ENCODE assay signal across 1 cellular context in genomic region chr7:32942783-32943653, GRCh38.
A peak's percentile ranks its signal among the peaks of the same experiment; 100 is the strongest.
TF ChIP-seq lines count a peak whose summit lies in the region.

No MANE protein-coding gene starts in this region.

TF ChIP-seq in HEK293, 187 proteins besides CTCF, POLR2A, EP300 and RAD21 (continued from another document and continues in another):
- TF ChIP-seq, protein P1, sequence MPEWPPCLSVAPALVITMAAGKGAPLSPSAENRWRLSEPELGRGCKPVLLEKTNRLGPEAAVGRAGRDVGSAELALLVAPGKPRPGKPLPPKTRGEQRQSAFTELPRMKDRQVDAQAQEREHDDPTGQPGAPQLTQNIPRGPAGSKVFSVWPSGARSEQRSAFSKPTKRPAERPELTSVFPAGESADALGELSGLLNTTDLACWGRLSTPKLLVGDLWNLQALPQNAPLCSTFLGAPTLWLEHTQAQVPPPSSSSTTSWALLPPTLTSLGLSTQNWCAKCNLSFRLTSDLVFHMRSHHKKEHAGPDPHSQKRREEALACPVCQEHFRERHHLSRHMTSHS (tag by site-specific recombination; IDR thresholded peaks at IDR 0.05): no peak
- TF ChIP-seq OSR2 (tag by site-specific recombination; IDR thresholded peaks at IDR 0.05) (0 out of 2 replicates have a peak, but pooled peaks have one; percentile 39), ZNF664 (tag by site-specific recombination; IDR thresholded peaks at IDR 0.05) (no peak), ZNF549 (tag by site-specific recombination; IDR thresholded peaks at IDR 0.05) (no peak), ZNF837 (tag by site-specific recombination; IDR thresholded peaks at IDR 0.05) (no peak), ZNF362 (tag by site-specific recombination; IDR thresholded peaks at IDR 0.05) (no peak), ZBTB48 (tag by site-specific recombination; IDR thresholded peaks at IDR 0.05) (peak; percentile 76), TSHZ1 (tag by site-specific recombination; IDR thresholded peaks at IDR 0.05; ENCODE audit: borderline replicate concordance) (no peak), TRIM28 (IDR thresholded peaks at IDR 0.05; ENCODE audit: borderline replicate concordance, low read length) (peak; percentile 55; the same call in 1 of the 2 replicates), ZNF18 (tag by site-specific recombination; IDR thresholded peaks at IDR 0.05) (no peak), KLF8 (tag by site-specific recombination; IDR thresholded peaks at IDR 0.05) (peak; percentile 34; the same call in 1 of the 2 replicates), ZBTB20 (tag by site-specific recombination; IDR thresholded peaks at IDR 0.05) (peak; percentile 47; the same call in 1 of the 2 replicates), ZSCAN30 (tag by site-specific recombination; IDR thresholded peaks at IDR 0.05) (peak; percentile 65), ZNF560 (tag by site-specific recombination; IDR thresholded peaks at IDR 0.05; ENCODE audit: borderline replicate concordance) (no peak), MZF1 (tag by site-specific recombination; IDR thresholded peaks at IDR 0.05; ENCODE audit: borderline replicate concordance) (no peak), HOXC10 (CRISPR knock-in tag; IDR thresholded peaks at IDR 0.05) (no peak), ZNF121 (tag by site-specific recombination; IDR thresholded peaks at IDR 0.05) (no peak), ZNF335 (tag by site-specific recombination; conservative IDR thresholded peaks at IDR 0.05) (no peak), ZNF416 (tag by site-specific recombination; IDR thresholded peaks at IDR 0.05) (no peak), ZBTB10 (tag by site-specific recombination; IDR thresholded peaks at IDR 0.05) (no peak), ZNF2 (tag by site-specific recombination; IDR thresholded peaks at IDR 0.05) (no peak), ZNF211 (tag by site-specific recombination; IDR thresholded peaks at IDR 0.05; ENCODE audit: low read depth) (no peak), ZNF112 (tag by site-specific recombination; IDR thresholded peaks at IDR 0.05) (no peak), ZNF561 (tag by site-specific recombination; IDR thresholded peaks at IDR 0.05; ENCODE audit: borderline replicate concordance) (no peak), ZNF654 (tag by site-specific recombination; IDR thresholded peaks at IDR 0.05; ENCODE audit: low read depth) (no peak), ZNF473 (tag by site-specific recombination; IDR thresholded peaks at IDR 0.05) (no peak), ZNF658 (tag by site-specific recombination; IDR thresholded peaks at IDR 0.05) (no peak), ZBTB21 (tag by site-specific recombination; IDR thresholded peaks at IDR 0.05) (no peak)
- TF ChIP-seq, protein P2, sequence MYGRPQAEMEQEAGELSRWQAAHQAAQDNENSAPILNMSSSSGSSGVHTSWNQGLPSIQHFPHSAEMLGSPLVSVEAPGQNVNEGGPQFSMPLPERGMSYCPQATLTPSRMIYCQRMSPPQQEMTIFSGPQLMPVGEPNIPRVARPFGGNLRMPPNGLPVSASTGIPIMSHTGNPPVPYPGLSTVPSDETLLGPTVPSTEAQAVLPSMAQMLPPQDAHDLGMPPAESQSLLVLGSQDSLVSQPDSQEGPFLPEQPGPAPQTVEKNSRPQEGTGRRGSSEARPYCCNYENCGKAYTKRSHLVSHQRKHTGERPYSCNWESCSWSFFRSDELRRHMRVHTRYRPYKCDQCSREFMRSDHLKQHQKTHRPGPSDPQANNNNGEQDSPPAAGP (tag by site-specific recombination; IDR thresholded peaks at IDR 0.05): no peak
- TF ChIP-seq, protein P3, sequence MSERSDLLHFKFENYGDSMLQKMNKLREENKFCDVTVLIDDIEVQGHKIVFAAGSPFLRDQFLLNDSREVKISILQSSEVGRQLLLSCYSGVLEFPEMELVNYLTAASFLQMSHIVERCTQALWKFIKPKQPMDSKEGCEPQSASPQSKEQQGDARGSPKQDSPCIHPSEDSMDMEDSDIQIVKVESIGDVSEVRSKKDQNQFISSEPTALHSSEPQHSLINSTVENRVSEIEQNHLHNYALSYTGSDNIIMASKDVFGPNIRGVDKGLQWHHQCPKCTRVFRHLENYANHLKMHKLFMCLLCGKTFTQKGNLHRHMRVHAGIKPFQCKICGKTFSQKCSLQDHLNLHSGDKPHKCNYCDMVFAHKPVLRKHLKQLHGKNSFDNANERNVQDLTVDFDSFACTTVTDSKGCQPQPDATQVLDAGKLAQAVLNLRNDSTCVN (tag by site-specific recombination; optimal IDR thresholded peaks at IDR 0.05): peak; percentile 85
- TF ChIP-seq, protein P4, sequence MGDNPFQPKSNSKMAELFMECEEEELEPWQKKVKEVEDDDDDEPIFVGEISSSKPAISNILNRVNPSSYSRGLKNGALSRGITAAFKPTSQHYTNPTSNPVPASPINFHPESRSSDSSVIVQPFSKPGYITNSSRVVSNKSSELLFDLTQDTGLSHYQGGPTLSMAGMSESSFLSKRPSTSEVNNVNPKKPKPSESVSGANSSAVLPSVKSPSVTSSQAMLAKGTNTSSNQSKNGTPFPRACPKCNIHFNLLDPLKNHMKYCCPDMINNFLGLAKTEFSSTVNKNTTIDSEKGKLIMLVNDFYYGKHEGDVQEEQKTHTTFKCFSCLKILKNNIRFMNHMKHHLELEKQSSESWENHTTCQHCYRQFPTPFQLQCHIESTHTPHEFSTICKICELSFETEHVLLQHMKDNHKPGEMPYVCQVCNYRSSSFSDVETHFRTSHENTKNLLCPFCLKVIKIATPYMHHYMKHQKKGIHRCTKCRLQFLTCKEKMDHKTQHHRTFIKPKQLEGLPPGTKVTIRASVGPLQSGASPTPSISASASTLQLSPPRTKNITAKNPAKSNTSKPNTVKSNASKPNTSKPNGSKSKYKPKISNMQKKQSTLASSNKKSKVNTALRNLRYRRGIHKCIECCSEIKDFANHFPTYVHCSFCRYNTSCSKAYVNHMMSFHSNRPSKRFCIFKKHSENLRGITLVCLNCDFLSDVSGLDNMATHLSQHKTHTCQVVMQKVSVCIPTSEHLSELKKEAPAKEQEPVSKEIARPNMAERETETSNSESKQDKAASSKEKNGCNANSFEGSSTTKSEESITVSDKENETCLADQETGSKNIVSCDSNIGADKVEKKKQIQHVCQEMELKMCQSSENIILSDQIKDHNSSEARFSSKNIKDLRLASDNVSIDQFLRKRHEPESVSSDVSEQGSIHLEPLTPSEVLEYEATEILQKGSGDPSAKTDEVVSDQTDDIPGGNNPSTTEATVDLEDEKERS (tag by site-specific recombination; IDR thresholded peaks at IDR 0.05): no peak
- TF ChIP-seq, protein P5, sequence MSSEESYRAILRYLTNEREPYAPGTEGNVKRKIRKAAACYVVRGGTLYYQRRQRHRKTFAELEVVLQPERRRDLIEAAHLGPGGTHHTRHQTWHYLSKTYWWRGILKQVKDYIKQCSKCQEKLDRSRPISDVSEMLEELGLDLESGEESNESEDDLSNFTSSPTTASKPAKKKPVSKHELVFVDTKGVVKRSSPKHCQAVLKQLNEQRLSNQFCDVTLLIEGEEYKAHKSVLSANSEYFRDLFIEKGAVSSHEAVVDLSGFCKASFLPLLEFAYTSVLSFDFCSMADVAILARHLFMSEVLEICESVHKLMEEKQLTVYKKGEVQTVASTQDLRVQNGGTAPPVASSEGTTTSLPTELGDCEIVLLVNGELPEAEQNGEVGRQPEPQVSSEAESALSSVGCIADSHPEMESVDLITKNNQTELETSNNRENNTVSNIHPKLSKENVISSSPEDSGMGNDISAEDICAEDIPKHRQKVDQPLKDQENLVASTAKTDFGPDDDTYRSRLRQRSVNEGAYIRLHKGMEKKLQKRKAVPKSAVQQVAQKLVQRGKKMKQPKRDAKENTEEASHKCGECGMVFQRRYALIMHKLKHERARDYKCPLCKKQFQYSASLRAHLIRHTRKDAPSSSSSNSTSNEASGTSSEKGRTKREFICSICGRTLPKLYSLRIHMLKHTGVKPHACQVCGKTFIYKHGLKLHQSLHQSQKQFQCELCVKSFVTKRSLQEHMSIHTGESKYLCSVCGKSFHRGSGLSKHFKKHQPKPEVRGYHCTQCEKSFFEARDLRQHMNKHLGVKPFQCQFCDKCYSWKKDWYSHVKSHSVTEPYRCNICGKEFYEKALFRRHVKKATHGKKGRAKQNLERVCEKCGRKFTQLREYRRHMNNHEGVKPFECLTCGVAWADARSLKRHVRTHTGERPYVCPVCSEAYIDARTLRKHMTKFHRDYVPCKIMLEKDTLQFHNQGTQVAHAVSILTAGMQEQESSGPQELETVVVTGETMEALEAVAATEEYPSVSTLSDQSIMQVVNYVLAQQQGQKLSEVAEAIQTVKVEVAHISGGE (tag by site-specific recombination; conservative IDR thresholded peaks at IDR 0.05; ENCODE audit: low read depth): no peak
